In genomic region chr12:94240171-94240570, GRCh38 we compare ENCODE assay signal across 10 cellular contexts.
DNase-seq lines count a peak whose midpoint lies in the region; ATAC-seq and TF ChIP-seq lines count a peak whose summit lies in the region.
"Had no signal": no experiment of that assay in that cellular context is flagged by ENCODE, and none has a peak within 500 bp of the region (broad histone marks: within the 10 kb centered on the region; RNA-seq: fewer than 3 reads in every experiment).

No MANE protein-coding gene starts in this region.

- no peaks in the 10 kb centered on the region for H4K20me1 ChIP-seq in hepatocyte (ENCODE audit: insufficient read depth, poor library complexity, severe bottlenecking)

- no peak overlapping the region for H3K4me3 ChIP-seq in hepatocyte

- H3K9me2 ChIP-seq in hepatocyte (replicated peaks; ENCODE audit: insufficient read depth), result no peaks in the 10 kb centered on the region

- WGBS in hepatocyte (ENCODE audit: low lambda C conversion rate, missing lambda C conversion rate), result 92% methylated on average over 1 of the region's 1 CpG

- no peak overlapping the region for H2AFZ ChIP-seq in hepatocyte

- no peaks in the 10 kb centered on the region for H3K36me3 ChIP-seq in hepatocyte (replicated peaks; ENCODE audit: insufficient read depth, low read depth)

- H3K4me1 ChIP-seq in hepatocyte (ENCODE audit: insufficient read depth), result no peaks in the 10 kb centered on the region

- no peaks in the 10 kb centered on the region for H3K27me3 ChIP-seq in hepatocyte

- DNase-seq in hepatocyte (ENCODE audit: low spot score) (no peak), iPS-NIHi11 (ENCODE audit: low spot score) (no peak), midbrain (lab: John Stamatoyannopoulos, UW) (no peak), NCI-H1694 treated with DMSO at 0.1 percent for 48 hours (lab: John Stamatoyannopoulos, UW) (no peak), NCI-H2171 treated with DMSO at 0.1 percent for 48 hours (lab: John Stamatoyannopoulos, UW) (no peak)
- DNase-seq: DND-41, NCI-H1105 had no signal

- no peaks in the 10 kb centered on the region for H3K9me3 ChIP-seq in hepatocyte (ENCODE audit: low read depth)

- no peaks in the 10 kb centered on the region for H3K79me2 ChIP-seq in hepatocyte

- TF ChIP-seq CTCF in hepatocyte (IDR thresholded peaks at IDR 0.05; ENCODE audit: poor library complexity), result no peak

- ATAC-seq in GM18508 (IDR thresholded peaks at IDR 0.05; ENCODE audit: insufficient read depth, unreplicated experiment), result peak; percentile 76
- ATAC-seq in GM21717 (IDR thresholded peaks at IDR 0.05; ENCODE audit: unreplicated experiment), result peak; percentile 88
- peak; percentile 83 for ATAC-seq in HG03520 (IDR thresholded peaks at IDR 0.05; ENCODE audit: unreplicated experiment)

- H3K4me2 ChIP-seq in hepatocyte, result no peak overlapping the region

- H3K27ac ChIP-seq in hepatocyte, result peak overlapping the region; percentile 60
